11 cellular contexts compared by ENCODE assay signal in genomic region chr10:102916173-102916572, GRCh38. TPM values are rescaled to one million over a fixed set of nuclear protein-coding genes. Genes with fewer than 3 reads are reported as not detected.
A peak's percentile ranks its signal among the peaks of the same experiment; 100 is the strongest.
DNase-seq lines count a peak whose midpoint lies in the region; ATAC-seq, FAIRE-seq and TF ChIP-seq lines count a peak whose summit lies in the region.
"Had no signal": no experiment of that assay in that cellular context is flagged by ENCODE, and none has a peak within 500 bp of the region (broad histone marks: within the 10 kb centered on the region; RNA-seq: fewer than 3 reads in every experiment).

No MANE protein-coding gene starts in this region.

- H3K27me3 Mint-ChIP-seq in activated CD8-positive, alpha-beta T cell treated with anti-CD3 and anti-CD28 coated beads, Interleukin-2, amount 10 ng/mL, durations not matched to agents 7 days and 5 days (ENCODE audit: low read depth), result peaks cover 3% of the 10 kb centered on the region

- dilution Hi-C loops in keratinocyte (cut with MboI; ENCODE audit: extremely low pct_ligation_motif_present, low sequenced_read_pairs), result no loop called here

- H3K9me3 ChIP-seq in BE2C, result no peaks in the 10 kb centered on the region
- H3K9me3 ChIP-seq in ES-I3 (ENCODE audit: control insufficient read depth, insufficient read depth, low read length), result no peaks in the 10 kb centered on the region
- H3K9me3 ChIP-seq in keratinocyte (ENCODE audit: control insufficient read depth, low read depth, low read length), result no peaks in the 10 kb centered on the region

- POLR2A ChIA-PET in activated CD8-positive, alpha-beta T cell treated with anti-CD3 and anti-CD28 coated beads, Interleukin-2, amount 10 ng/mL, durations not matched to agents 7 days and 5 days (lab: Charles Lee), result interaction anchor here (2.6 kb wide), 1 partner anchor 153 kb away, joined by 17 read pairs; no protein-coding TSS in a partner anchor

- CTCF ChIA-PET in activated CD8-positive, alpha-beta T cell treated with anti-CD3 and anti-CD28 coated beads, Interleukin-2, amount 10 ng/mL, durations not matched to agents 7 days and 5 days (lab: Charles Lee), result interaction anchor here (0.9 to 6.0 kb wide), 7 partner anchors 11 to 158 kb away, joined by 3 to 157 read pairs (median 16); no protein-coding TSS in a partner anchor

- no peak for DNase-seq in BE2C
- no peak for DNase-seq in activated CD8-positive, alpha-beta T cell treated with anti-CD3 and anti-CD28 coated beads, Interleukin-2, amount 10 ng/mL, durations not matched to agents 7 days and 5 days
- no peak for DNase-seq in keratinocyte (ENCODE audit: low read depth, low spot score)
- no peak for DNase-seq in sciatic nerve (ENCODE audit: low spot score)
- no peak for DNase-seq in Right ventricle myocardium superior
- DNase-seq in D341Med (ENCODE audit: low spot score), result no peak
- DNase-seq: midbrain, NCI-H2171 treated with DMSO at 0.1 percent for 48 hours, substantia nigra had no signal

- peaks cover 44% of the 10 kb centered on the region for H3K4me1 Mint-ChIP-seq in activated CD8-positive, alpha-beta T cell treated with anti-CD3 and anti-CD28 coated beads, Interleukin-2, amount 10 ng/mL, durations not matched to agents 7 days and 5 days (ENCODE audit: low read depth)

- H2AFZ ChIP-seq in keratinocyte (ENCODE audit: control insufficient read depth, low read length), result peak overlapping the region; percentile 65

- no peak for ATAC-seq in activated CD8-positive, alpha-beta T cell treated with anti-CD3 and anti-CD28 coated beads, Interleukin-2, amount 10 ng/mL, durations not matched to agents 7 days and 5 days
- ATAC-seq in sciatic nerve, result no peak
- ATAC-seq in Right ventricle myocardium superior (ENCODE audit: poor library complexity), result no peak
- ATAC-seq in HG03025 (IDR thresholded peaks at IDR 0.05; ENCODE audit: low FRiP score, unreplicated experiment), result no peak

- no peak overlapping the region for H3K27ac Mint-ChIP-seq in activated CD8-positive, alpha-beta T cell treated with anti-CD3 and anti-CD28 coated beads, Interleukin-2, amount 10 ng/mL, durations not matched to agents 7 days and 5 days

- no peaks in the 10 kb centered on the region for H3K9me1 ChIP-seq in keratinocyte (ENCODE audit: control insufficient read depth, extremely low read depth, insufficient read depth, low read length)

- no peaks in the 10 kb centered on the region for H3K36me3 ChIP-seq in BE2C
- no peaks in the 10 kb centered on the region for H3K36me3 ChIP-seq in ES-I3 (ENCODE audit: insufficient read depth, low read length)
- no peaks in the 10 kb centered on the region for H3K36me3 ChIP-seq in keratinocyte (ENCODE audit: control insufficient read depth in 2 of 2, extremely low read depth in 1 of 2, insufficient read depth in 2 of 2, low read length in 2 of 2)

- H3K4me2 ChIP-seq in keratinocyte (ENCODE audit: control insufficient read depth, extremely low read depth, insufficient read depth, low read depth, low read length), result peak overlapping the region; percentile 91

- no peak for FAIRE-seq in keratinocyte (lab: Jason Lieb, UNC)

- H3K79me2 ChIP-seq in keratinocyte (ENCODE audit: control insufficient read depth, insufficient read depth, low read length), result peaks cover 2% of the 10 kb centered on the region

- H3K36me3 Mint-ChIP-seq in activated CD8-positive, alpha-beta T cell treated with anti-CD3 and anti-CD28 coated beads, Interleukin-2, amount 10 ng/mL, durations not matched to agents 7 days and 5 days (ENCODE audit: low read depth), result peaks cover 19% of the 10 kb centered on the region

- no peak overlapping the region for H3K27ac ChIP-seq in keratinocyte (ENCODE audit: control insufficient read depth, insufficient read depth, low read length)

- intact Hi-C loops in sciatic nerve (cut with DNase I), result loop anchor here (2.0 to 5.0 kb wide), 2 partner anchors 153 to 331 kb away; partner anchors contain the start of gene RPEL1
- intact Hi-C loops in Right ventricle myocardium superior (cut with DNase I), result loop anchor here (2.0 to 5.0 kb wide), 3 partner anchors 151 to 331 kb away; partner anchors contain the start of gene NT5C2

- H3K4me3 Mint-ChIP-seq in activated CD8-positive, alpha-beta T cell treated with anti-CD3 and anti-CD28 coated beads, Interleukin-2, amount 10 ng/mL, durations not matched to agents 7 days and 5 days, result peak overlapping the region; percentile 92

- H3K4me1 ChIP-seq in BE2C, result no peaks in the 10 kb centered on the region
- H3K4me1 ChIP-seq in ES-I3 (ENCODE audit: insufficient read depth, low read length), result no peaks in the 10 kb centered on the region
- H3K4me1 ChIP-seq in keratinocyte (ENCODE audit: control insufficient read depth, extremely low read depth, insufficient read depth, low read length), result peaks cover 12% of the 10 kb centered on the region

- H3K4me3 ChIP-seq in BE2C (ENCODE audit: low read depth, low read length) (peak overlapping the region; percentile 73), keratinocyte (ENCODE audit: control insufficient read depth in 2 of 3, extremely low read depth in 1 of 3, insufficient read depth in 2 of 3, low read depth in 1 of 3, low read length in 3 of 3) (no peak overlapping the region)

- H3K27me3 ChIP-seq in BE2C, result no peaks in the 10 kb centered on the region
- peaks cover 4% of the 10 kb centered on the region for H3K27me3 ChIP-seq in keratinocyte (ENCODE audit: control insufficient read depth, extremely low read depth, insufficient read depth, low read length)

- peaks cover 3% of the 10 kb centered on the region for H3K9me3 Mint-ChIP-seq in activated CD8-positive, alpha-beta T cell treated with anti-CD3 and anti-CD28 coated beads, Interleukin-2, amount 10 ng/mL, durations not matched to agents 7 days and 5 days (ENCODE audit: insufficient read depth)

- TF ChIP-seq CTCF in BE2C (IDR thresholded peaks at IDR 0.05; ENCODE audit: low read depth, low read length) (peak; percentile 11; the same call in 1 of the 2 replicates), keratinocyte (optimal IDR thresholded peaks at IDR 0.05 in 1 of 3, IDR thresholded peaks at IDR 0.05 in 1 of 3, conservative IDR thresholded peaks at IDR 0.05 in 1 of 3; ENCODE audit: extremely low read depth in 1 of 3, insufficient read depth in 2 of 3, low read length in 3 of 3) (no peak)

- H4K20me1 ChIP-seq in keratinocyte (ENCODE audit: control insufficient read depth, extremely low read depth, insufficient read depth, low read length), result no peaks in the 10 kb centered on the region

- peak overlapping the region; percentile 73; the same call in 1 of the 2 replicates for H3K9ac ChIP-seq in ES-I3 (ENCODE audit: low read depth, low read length)
- H3K9ac ChIP-seq in keratinocyte (ENCODE audit: control insufficient read depth, extremely low read depth, insufficient read depth, low read length), result no peak overlapping the region

RNA-seq across cellular contexts. Expression of gene CNNM2, which starts 1.9 kb away (rescaled TPM):
- 8.9 TPM for polyA plus RNA-seq in BE2C (2012; ENCODE audit: insufficient read depth, insufficient read length, low read depth)
- total RNA-seq in activated CD8-positive, alpha-beta T cell treated with anti-CD3 and anti-CD28 coated beads, Interleukin-2, amount 10 ng/mL, durations not matched to agents 7 days and 5 days, result 1 to 10 TPM; 7.7 to 8.1 TPM
- polyA plus RNA-seq in keratinocyte, result 1.4 to 2.6 TPM (median 1.5 TPM) in 3 replicates
- polyA plus RNA-seq in keratinocyte (2011; ENCODE audit: low read depth), result 1.3 TPM
- 1.5 and 1.7 TPM in 2 replicates for polyA plus RNA-seq in keratinocyte (2011; cell fraction: cytosol; rRNA removed)
- 5.3 and 5.8 TPM in 2 replicates for polyA plus RNA-seq in keratinocyte (2011; cell fraction: nucleus; rRNA removed)
- polyA plus RNA-seq in keratinocyte (2012; ENCODE audit: low replicate concordance), result 2.5 and 2.6 TPM in 2 replicates
- 1.7 to 5.6 TPM (median 2.4 TPM) in 3 replicates for polyA minus RNA-seq in keratinocyte
- polyA minus RNA-seq in keratinocyte (2011; cell fraction: cytosol; rRNA and poly(A)+ RNA removed), result 4.2 TPM
- polyA minus RNA-seq in keratinocyte (2011; cell fraction: nucleus; rRNA and poly(A)+ RNA removed), result 3.3 and 5.9 TPM in 2 replicates
- total RNA-seq in sciatic nerve (11.1 TPM), Right ventricle myocardium superior (2.6 TPM)

RNA-seq across cellular contexts. Expression of gene AS3MT, which starts 46.9 kb away (rescaled TPM):
- 2.4 TPM for polyA plus RNA-seq in BE2C (2012; ENCODE audit: insufficient read depth, insufficient read length, low read depth)
- total RNA-seq in activated CD8-positive, alpha-beta T cell treated with anti-CD3 and anti-CD28 coated beads, Interleukin-2, amount 10 ng/mL, durations not matched to agents 7 days and 5 days, result under 1 TPM; 0.52 to 0.68 TPM
- 0.80 to 2.0 TPM (median 0.85 TPM) in 3 replicates for polyA plus RNA-seq in keratinocyte
- polyA plus RNA-seq in keratinocyte (2011; ENCODE audit: low read depth), result 1.2 TPM
- 0.39 and 0.49 TPM in 2 replicates for polyA plus RNA-seq in keratinocyte (2011; cell fraction: cytosol; rRNA removed)
- 0.38 TPM in 1 of 2 replicates, not detected in the other for polyA plus RNA-seq in keratinocyte (2011; cell fraction: nucleus; rRNA removed)
- 1.5 and 1.9 TPM in 2 replicates for polyA plus RNA-seq in keratinocyte (2012; ENCODE audit: low replicate concordance)
- polyA minus RNA-seq in keratinocyte, result 0.64 to 0.98 TPM in 2 of 3 replicates, not detected in the other
- polyA minus RNA-seq in keratinocyte (2011; cell fraction: cytosol; rRNA and poly(A)+ RNA removed), result not detected
- not detected in 2 replicates for polyA minus RNA-seq in keratinocyte (2011; cell fraction: nucleus; rRNA and poly(A)+ RNA removed)
- total RNA-seq in sciatic nerve, result 0.49 TPM
- total RNA-seq in Right ventricle myocardium superior, result 16.1 TPM

Comparison
In these comparisons a context has a peak if more than half of its experiments do, and no peak if none do; other contexts are left out.
1. RNA of gene AS3MT, which starts 46.9 kb away (total RNA-seq): 16.1 TPM in Right ventricle myocardium superior (single experiment); 0.52 to 0.68 TPM in activated CD8-positive, alpha-beta T cell treated with anti-CD3 and anti-CD28 coated beads, Interleukin-2, amount 10 ng/mL, durations not matched to agents 7 days and 5 days and 0.49 TPM in sciatic nerve (single experiment); every median in the first group is over 10 times any median in the second.